In genomic region chr1:14820320-14821085, GRCh38 we compare ENCODE assay signal across 22 cellular contexts.
DNase-seq lines count a peak whose midpoint lies in the region; ATAC-seq and TF ChIP-seq lines count a peak whose summit lies in the region.
"Had no signal": no experiment of that assay in that cellular context is flagged by ENCODE, and none has a peak within 500 bp of the region (broad histone marks: within the 10 kb centered on the region; RNA-seq: fewer than 3 reads in every experiment).

No MANE protein-coding gene starts in this region.

- in situ Hi-C loops in IMR-90 (cut with MboI; ENCODE audit: low sequenced_read_pairs), result no loop called here

- H3K27ac ChIP-seq in IMR-90 (ENCODE audit: insufficient read depth, low read length) (no peak overlapping the region), Karpas-422 (ENCODE audit: low read length) (no peak overlapping the region)
- H3K27ac ChIP-seq: RWPE1 had no signal

- CTCF ChIA-PET in IMR-90 (lab: Yijun Ruan, JAX), result no interaction called here

- no peaks in the 10 kb centered on the region for H3K79me1 ChIP-seq in IMR-90 (ENCODE audit: low read depth in 1 of 2, low read length in 2 of 2)

- H3K4me1 ChIP-seq in IMR-90 (ENCODE audit: control insufficient read depth, insufficient read depth, low read length) (peaks cover 2% of the 10 kb centered on the region; the same call in 1 of the 2 replicates), Karpas-422 (ENCODE audit: low read length) (no peaks in the 10 kb centered on the region)

- no peak overlapping the region for H4K91ac ChIP-seq in IMR-90 (ENCODE audit: insufficient read depth, low read depth, low read length)

- H3K9me1 ChIP-seq in IMR-90 (ENCODE audit: insufficient read depth, low read length), result peaks cover under 1% of the 10 kb centered on the region; the same call in 1 of the 2 replicates

- H4K20me1 ChIP-seq in IMR-90 (ENCODE audit: insufficient read depth, low read length) (no peaks in the 10 kb centered on the region), Karpas-422 (ENCODE audit: insufficient read depth, low read depth, low read length) (no peaks in the 10 kb centered on the region)

- H3K9me3 ChIP-seq in IMR-90 (ENCODE audit: control insufficient read depth, insufficient read depth, low read length), result no peaks in the 10 kb centered on the region
- H3K9me3 ChIP-seq in Karpas-422 (ENCODE audit: low read length), result no peaks in the 10 kb centered on the region

- dilution Hi-C loops in IMR-90 (cut with HindIII; ENCODE audit: low sequenced_read_pairs, unreplicated experiment), result no loop called here

- 82% methylated on average over 12 of the region's 18 CpGs; no CpG with 5 or more reads in 1 of the 2 experiments for WGBS in IMR-90 (ENCODE audit: extremely low coverage in 2 of 2, insufficient read length in 1 of 2), 2 experiments

- no peaks in the 10 kb centered on the region for H3K79me2 ChIP-seq in Karpas-422 (ENCODE audit: low read length)

- H3K4ac ChIP-seq in IMR-90 (ENCODE audit: low read depth, low read length), result no peak overlapping the region

- no peak overlapping the region for H3K23ac ChIP-seq in IMR-90 (ENCODE audit: low read depth, low read length)

- no peak overlapping the region for H3K4me3 ChIP-seq in IMR-90 (ENCODE audit: insufficient read depth, low read depth, low read length)
- no peak overlapping the region for H3K4me3 ChIP-seq in Karpas-422 (ENCODE audit: low read length)

- H3K4me2 ChIP-seq in IMR-90 (ENCODE audit: low read depth, low read length), result no peak overlapping the region
- no peak overlapping the region for H3K4me2 ChIP-seq in Karpas-422 (ENCODE audit: low read depth, low read length, poor library complexity, severe bottlenecking)

- peak; percentile 16 for DNase-seq in Ammon's horn (ENCODE audit: low spot score)
- no peak for DNase-seq in IMR-90
- peak; percentile 91 to 95 for DNase-seq in NCI-H524 (lab: John Stamatoyannopoulos, UW)
- peak; percentile 15 for DNase-seq in myocyte (ENCODE audit: low read depth)
- no peak for DNase-seq in activated CD4-positive, CD25-positive, alpha-beta regulatory T cell (lab: John Stamatoyannopoulos, UW)
- DNase-seq in Karpas-422, result no peak
- DNase-seq: 8988T; ACHN; CD4-positive, CD25-positive, alpha-beta regulatory T cell; DMS53; GOT3; KG1; NCI-H1048; NCI-H1417; NCI-H187; NCI-H2081 treated with DMSO at 0.1 percent for 48 hours; NCI-H526 treated with DMSO at 0.1 percent for 48 hours; SHP77; T-helper 1 cell had no signal

- H2BK15ac ChIP-seq in IMR-90 (ENCODE audit: low read depth, low read length), result no peak overlapping the region

- H2AK9ac ChIP-seq in IMR-90 (replicated peaks; ENCODE audit: low read depth, low read length, poor library complexity), result peak overlapping the region; percentile 18

- no peak overlapping the region for H4K5ac ChIP-seq in IMR-90 (ENCODE audit: low read depth, low read length)

- no peak overlapping the region for H3K18ac ChIP-seq in IMR-90 (ENCODE audit: low read depth, low read length)

- no peak overlapping the region for H4K8ac ChIP-seq in IMR-90 (ENCODE audit: low read depth in 2 of 2, low read length in 2 of 2)

- no TSS peak for BruUV-seq in IMR-90 (replicated peaks; lab: Mats Ljungman, UMichigan)

- no peak overlapping the region for H3K56ac ChIP-seq in IMR-90 (ENCODE audit: extremely low read depth, insufficient read depth, low read length)

- no peak overlapping the region for H2BK20ac ChIP-seq in IMR-90 (ENCODE audit: low read depth, low read length)

- H3K9me2 ChIP-seq in Karpas-422 (replicated peaks; ENCODE audit: insufficient read depth, low read length), result no peaks in the 10 kb centered on the region

- no peak for TF ChIP-seq RAD21 in IMR-90 (IDR thresholded peaks at IDR 0.05; ENCODE audit: low read length)

- no peak overlapping the region for H2AK5ac ChIP-seq in IMR-90 (ENCODE audit: low read depth, low read length)

- H3K9ac ChIP-seq in IMR-90 (ENCODE audit: low read depth, low read length) (no peak overlapping the region), Karpas-422 (ENCODE audit: low read length) (no peak overlapping the region)

- no peak overlapping the region for H2BK5ac ChIP-seq in IMR-90 (ENCODE audit: low read depth, low read length, poor library complexity, severe bottlenecking)

- POLR2A ChIA-PET in IMR-90 (lab: Charles Lee; ENCODE audit: unreplicated experiment), result no interaction called here

- H2AFZ ChIP-seq in IMR-90 (replicated peaks; ENCODE audit: low read length, poor library complexity) (no peak overlapping the region), Karpas-422 (ENCODE audit: low read length) (no peak overlapping the region)

- intact Hi-C loops in IMR-90 (cut with micrococcal nuclease), result no loop called here

- H3K36me3 ChIP-seq in IMR-90 (ENCODE audit: control insufficient read depth, insufficient read depth, low read length) (no peaks in the 10 kb centered on the region), Karpas-422 (ENCODE audit: insufficient read depth, low read length) (no peaks in the 10 kb centered on the region)

- H2BK120ac ChIP-seq in IMR-90 (ENCODE audit: low read depth, low read length), result no peak overlapping the region

- no peak for TF ChIP-seq CTCF in IMR-90 (conservative IDR thresholded peaks at IDR 0.05; ENCODE audit: low read depth, low read length)

- TF ChIP-seq POLR2A in IMR-90 (IDR thresholded peaks at IDR 0.05; ENCODE audit: low read depth, low read length), result no peak

- H3K14ac ChIP-seq in IMR-90 (replicated peaks; ENCODE audit: low read depth, low read length), result no peak overlapping the region

- ATAC-seq in IMR-90 (ENCODE audit: low read depth) (no peak), GM18858 (IDR thresholded peaks at IDR 0.05; ENCODE audit: unreplicated experiment) (no peak)
- ATAC-seq: HCT116 had no signal

- H3K27me3 ChIP-seq in IMR-90 (ENCODE audit: control insufficient read depth, insufficient read depth, low read length), result peaks cover 3% of the 10 kb centered on the region; the same call in 1 of the 2 replicates
- no peaks in the 10 kb centered on the region for H3K27me3 ChIP-seq in Karpas-422 (ENCODE audit: low read length)

TF ChIP-seq in IMR-90, 13 proteins besides CTCF, POLR2A, EP300 and RAD21:
- TF ChIP-seq SMC3 (IDR thresholded peaks at IDR 0.05; ENCODE audit: low read depth, low read length) (no peak), NFE2L2 (IDR thresholded peaks at IDR 0.05; ENCODE audit: low read depth, low read length) (no peak), MXI1 (IDR thresholded peaks at IDR 0.05; ENCODE audit: borderline replicate concordance, low read depth, low read length) (no peak), BHLHE40 (IDR thresholded peaks at IDR 0.05; ENCODE audit: low read depth, low read length) (no peak), CEBPB (IDR thresholded peaks at IDR 0.05; ENCODE audit: low read depth, low read length) (no peak), CHD1 (IDR thresholded peaks at IDR 0.05; ENCODE audit: low read depth, low read length) (no peak), RCOR1 (IDR thresholded peaks at IDR 0.05; ENCODE audit: insufficient replicate concordance, low read length) (no peak), FOS (IDR thresholded peaks at IDR 0.05; ENCODE audit: low read depth, low read length) (no peak), ELK1 (IDR thresholded peaks at IDR 0.05; ENCODE audit: borderline replicate concordance, low read depth, low read length) (no peak)

Comparison
In these comparisons a context has a peak if more than half of its experiments do, and no peak if none do; other contexts are left out.
1. DNase-seq: peak in Ammon's horn (single experiment), NCI-H524 (2 of 2) and myocyte (single experiment); none in IMR-90 (single experiment), activated CD4-positive, CD25-positive, alpha-beta regulatory T cell (0 of 4) and Karpas-422 (single experiment).